8 cellular contexts compared by ENCODE assay signal in genomic region chr3:39108309-39108708, GRCh38. TPM values are rescaled to one million over a fixed set of nuclear protein-coding genes. Genes with fewer than 3 reads are reported as not detected.
A peak's percentile ranks its signal among the peaks of the same experiment; 100 is the strongest.
DNase-seq lines count a peak whose midpoint lies in the region; ATAC-seq and TF ChIP-seq lines count a peak whose summit lies in the region.

No MANE protein-coding gene starts in this region.

- H3K4me1 ChIP-seq in heart right ventricle (peaks cover 24 to 47% (median 42%) of the 10 kb centered on the region in 9 donors), RWPE2 (ENCODE audit: insufficient read depth, poor library complexity, severe bottlenecking) (peaks cover 14% of the 10 kb centered on the region), esophagus squamous epithelium (peaks cover 18 to 51% (median 24%) of the 10 kb centered on the region in 3 donors), skeletal muscle satellite cell (ENCODE audit: control insufficient read depth, insufficient read depth, low read length) (peaks cover 21% of the 10 kb centered on the region)

- DNase-seq in heart right ventricle (no peak), Right ventricle myocardium inferior (ENCODE audit: missing footprints) (no peak), RWPE2 (ENCODE audit: low spot score) (no peak), esophagus squamous epithelium (lab: John Stamatoyannopoulos, UW) (no peak), mucosa of gallbladder (ENCODE audit: low spot score) (no peak)
- no peak for DNase-seq in stimulated activated naive CD4-positive, alpha-beta T cell treated with Interleukin-2 at 50 U/mL for 16 hours (lab: John Stamatoyannopoulos, UW)

- no peaks in the 10 kb centered on the region for H3K27me3 ChIP-seq in heart right ventricle
- H3K27me3 ChIP-seq in RWPE2 (ENCODE audit: insufficient read depth, poor library complexity, severe bottlenecking), result no peaks in the 10 kb centered on the region
- H3K27me3 ChIP-seq in esophagus squamous epithelium, result no peaks in the 10 kb centered on the region
- no peaks in the 10 kb centered on the region for H3K27me3 ChIP-seq in skeletal muscle satellite cell (ENCODE audit: control insufficient read depth, insufficient read depth, low read length)

- peak overlapping the region; percentile 98 for H3K4me2 ChIP-seq in skeletal muscle satellite cell (ENCODE audit: low read length)

- peaks cover 0 to 6% (median 0%) of the 10 kb centered on the region in 9 donors for H3K36me3 ChIP-seq in heart right ventricle
- H3K36me3 ChIP-seq in RWPE2 (ENCODE audit: low read depth), result no peaks in the 10 kb centered on the region
- peaks cover 0 to 14% (median 0%) of the 10 kb centered on the region in 3 donors for H3K36me3 ChIP-seq in esophagus squamous epithelium
- no peaks in the 10 kb centered on the region for H3K36me3 ChIP-seq in skeletal muscle satellite cell (ENCODE audit: insufficient read depth, low read length)

- intact Hi-C loops in heart right ventricle (cut with DNase I) (loop anchor here in 5 of 10 donors (5.0 to 10.0 kb wide), 5 partner anchors 74 to 276 kb away; partner anchors contain the start of gene SLC25A38 (in 1 of the 5)), Right ventricle myocardium inferior (cut with DNase I) (loop anchor here (5.0 kb wide), 1 partner anchor 179 kb away; no protein-coding TSS in a partner anchor), esophagus squamous epithelium (cut with DNase I) (loop anchor here (10.0 kb wide), 1 partner anchor 176 kb away; the partner anchor contains the start of gene CX3CR1)

- H3K27ac ChIP-seq in heart right ventricle (peak overlapping the region in 7 of 10 donors; percentile 90 to 99 (median 95)), RWPE2 (ENCODE audit: poor library complexity, severe bottlenecking) (no peak overlapping the region), esophagus squamous epithelium (peak overlapping the region; percentile 89 to 99 (median 96))

- TF ChIP-seq CTCF in heart right ventricle (IDR thresholded peaks at IDR 0.05) (no peak), RWPE2 (IDR thresholded peaks at IDR 0.05; ENCODE audit: poor library complexity, severe bottlenecking) (no peak), esophagus squamous epithelium (IDR thresholded peaks at IDR 0.05) (no peak)

- H3K9ac ChIP-seq in skeletal muscle satellite cell (ENCODE audit: low read depth, low read length), result peak overlapping the region; percentile 98

- TF ChIP-seq POLR2A in esophagus squamous epithelium (IDR thresholded peaks at IDR 0.05), result no peak

- H3K9me3 ChIP-seq in heart right ventricle (no peaks in the 10 kb centered on the region), RWPE2 (ENCODE audit: severe bottlenecking) (no peaks in the 10 kb centered on the region), esophagus squamous epithelium (no peaks in the 10 kb centered on the region), skeletal muscle satellite cell (replicated peaks; ENCODE audit: low read length) (no peaks in the 10 kb centered on the region)

- no peak for ATAC-seq in heart right ventricle
- ATAC-seq in Right ventricle myocardium inferior, result no peak
- ATAC-seq in HG02943 (IDR thresholded peaks at IDR 0.05; ENCODE audit: low read depth, unreplicated experiment), result peak; percentile 86
- ATAC-seq in RWPE2 (ENCODE audit: low read depth), result no peak

- H3K4me3 ChIP-seq in heart right ventricle (peak overlapping the region in 9 of 10 donors; percentile 71 to 100 (median 94)), RWPE2 (ENCODE audit: severe bottlenecking) (peak overlapping the region; percentile 84), esophagus squamous epithelium (peak overlapping the region; percentile 74 to 99 (median 93)), skeletal muscle satellite cell (ENCODE audit: low read length) (peak overlapping the region; percentile 100)

- WGBS in heart right ventricle, 2 donors, result 39 to 41% methylated on average over 2 of the region's 2 CpGs
- 22 to 55% methylated on average over 2 of the region's 2 CpGs for WGBS in esophagus squamous epithelium, 2 donors

RNA-seq across cellular contexts. Expression of gene TTC21A, which starts 0.8 kb away (rescaled TPM):
- 1 to 10 TPM; 1.1 to 3.1 (median 1.5) TPM for total RNA-seq in heart right ventricle
- 1 to 10 TPM in 1 of 2 donors, under 1 TPM in 1; 0.80 to 7.5 TPM for polyA plus RNA-seq in heart right ventricle
- total RNA-seq in Right ventricle myocardium inferior, result 1.2 TPM
- 1 to 10 TPM; 1.6 to 2.9 (median 2.5) TPM for total RNA-seq in esophagus squamous epithelium
- total RNA-seq in skeletal muscle satellite cell (2012; rRNA removed), result 2.8 and 3.5 TPM in 2 replicates
- 13.4 TPM for total RNA-seq in mucosa of gallbladder

RNA-seq across cellular contexts. Expression of gene GORASP1, which starts 0.9 kb away (rescaled TPM):
- 10 to 100 TPM; 35.8 to 54.2 (median 41.1) TPM for total RNA-seq in heart right ventricle
- polyA plus RNA-seq in heart right ventricle, result 10 to 100 TPM; 28.4 to 37.2 TPM
- 45.6 TPM for total RNA-seq in Right ventricle myocardium inferior
- 100 to 1,000 TPM in 1 of 4 donors, 10 to 100 TPM in 3; 26.4 to 102 (median 43.8) TPM for total RNA-seq in esophagus squamous epithelium
- 25.6 and 29.3 TPM in 2 replicates for total RNA-seq in skeletal muscle satellite cell (2012; rRNA removed)
- total RNA-seq in mucosa of gallbladder, result 84.3 TPM

RNA-seq across cellular contexts. Expression of gene CSRNP1, which starts 45.1 kb away (rescaled TPM):
- total RNA-seq in heart right ventricle, result 10 to 100 TPM in 9 of 10 donors, 1 to 10 TPM in 1; 7.4 to 46.3 (median 17.7) TPM
- 10 to 100 TPM; 14.1 to 28.1 TPM for polyA plus RNA-seq in heart right ventricle
- 12.9 TPM for total RNA-seq in Right ventricle myocardium inferior
- 10 to 100 TPM; 11.9 to 35.6 (median 19.7) TPM for total RNA-seq in esophagus squamous epithelium
- 2.3 and 6.3 TPM in 2 replicates for total RNA-seq in skeletal muscle satellite cell (2012; rRNA removed)
- 21.7 TPM for total RNA-seq in mucosa of gallbladder

RNA-seq across cellular contexts. Expression of gene WDR48, which starts 56.5 kb away (rescaled TPM):
- 10 to 100 TPM; 14.5 to 37.2 (median 31.0) TPM for total RNA-seq in heart right ventricle
- polyA plus RNA-seq in heart right ventricle, result 10 to 100 TPM in 1 of 2 donors, 1 to 10 TPM in 1; 8.0 to 11.4 TPM
- 28.9 TPM for total RNA-seq in Right ventricle myocardium inferior
- total RNA-seq in esophagus squamous epithelium, result 10 to 100 TPM in 3 of 4 donors, 1 to 10 TPM in 1; 9.7 to 25.9 (median 19.4) TPM
- 17.9 and 25.1 TPM in 2 replicates for total RNA-seq in skeletal muscle satellite cell (2012; rRNA removed)
- total RNA-seq in mucosa of gallbladder, result 45.6 TPM

RNA-seq across cellular contexts. Expression of gene SCN11A, which starts 56.6 kb away (rescaled TPM):
- total RNA-seq in heart right ventricle, result under 1 TPM in 8 of 10 donors, not detected in 2; 0.04 to 0.12 (median 0.07) TPM
- under 1 TPM; 0.01 to 0.15 TPM for polyA plus RNA-seq in heart right ventricle
- 0.08 TPM for total RNA-seq in Right ventricle myocardium inferior
- total RNA-seq in esophagus squamous epithelium, result under 1 TPM in 2 of 4 donors, not detected in 2; under 0.01 to 0.04 TPM
- not detected in 2 replicates for total RNA-seq in skeletal muscle satellite cell (2012; rRNA removed)
- total RNA-seq in mucosa of gallbladder, result 0.09 TPM
